ENCODE assay signal across 15 cellular contexts in the genomic region with DNA sequence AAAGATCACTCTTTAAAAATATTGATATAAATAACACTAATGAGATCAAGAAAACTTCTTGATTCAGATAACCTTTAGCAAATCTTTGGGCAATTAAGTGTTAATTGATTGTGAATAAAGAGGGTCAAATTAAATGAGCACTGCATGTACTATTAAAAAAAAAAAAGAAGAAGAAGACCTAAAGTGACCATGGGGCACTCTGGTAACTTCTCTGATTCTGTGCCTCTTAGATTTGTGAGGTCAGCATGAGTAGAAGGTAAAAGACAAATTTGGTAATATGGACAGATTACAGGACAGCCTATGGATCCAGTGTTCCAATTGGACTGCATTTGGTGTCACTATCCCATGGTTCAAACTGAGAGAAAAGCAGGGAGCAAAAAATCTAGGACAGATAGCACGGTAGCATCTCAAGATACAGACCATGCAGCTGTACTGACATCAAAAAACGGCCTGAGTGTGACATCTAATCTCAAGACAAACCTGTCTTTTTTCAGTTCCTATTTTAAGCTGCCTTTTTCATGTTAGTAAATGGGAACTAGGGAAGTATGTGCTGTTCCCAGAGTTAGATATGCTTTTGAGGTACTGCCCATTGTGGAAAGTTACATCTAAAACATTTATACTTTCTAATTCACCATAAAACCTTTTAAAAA.
DNase-seq lines count a peak whose midpoint lies in the region; ATAC-seq and TF ChIP-seq lines count a peak whose summit lies in the region.
"Had no signal": no experiment of that assay in that cellular context is flagged by ENCODE, and none has a peak within 500 bp of the region (broad histone marks: within the 10 kb centered on the region; RNA-seq: fewer than 3 reads in every experiment).

No MANE protein-coding gene starts in this region.

- in situ Hi-C loops in HAP-1 (cut with MboI; ENCODE audit: low sequenced_read_pairs): no loop called here

- no peak overlapping the region for H3K4me3 Mint-ChIP-seq in activated naive CD4-positive, alpha-beta T cell treated with anti-CD3 and anti-CD28 coated beads for 36 hours
- H3K4me3 Mint-ChIP-seq: activated CD4-positive, alpha-beta T cell treated with anti-CD3 and anti-CD28 coated beads, Interleukin-2, amount 10 ng/mL, durations not matched to agents 7 days and 5 days; brain; immature natural killer cell had no signal

- no peaks in the 10 kb centered on the region for H3K27me3 ChIP-seq in HAP-1 (ENCODE audit: low read depth)
- no peaks in the 10 kb centered on the region for H3K27me3 ChIP-seq in right atrium auricular region
- H3K27me3 ChIP-seq: transverse colon had no signal

- H3K4me1 Mint-ChIP-seq in activated naive CD4-positive, alpha-beta T cell treated with anti-CD3 and anti-CD28 coated beads for 36 hours (ENCODE audit: low read depth): peaks cover 6% of the 10 kb centered on the region
- H3K4me1 Mint-ChIP-seq: activated CD4-positive, alpha-beta T cell treated with anti-CD3 and anti-CD28 coated beads, Interleukin-2, amount 10 ng/mL, durations not matched to agents 7 days and 5 days; immature natural killer cell had no signal

- no peak overlapping the region for H3K27ac Mint-ChIP-seq in activated naive CD4-positive, alpha-beta T cell treated with anti-CD3 and anti-CD28 coated beads for 36 hours
- H3K27ac Mint-ChIP-seq: activated CD4-positive, alpha-beta T cell treated with anti-CD3 and anti-CD28 coated beads, Interleukin-2, amount 10 ng/mL, durations not matched to agents 7 days and 5 days; immature natural killer cell had no signal

- no peak overlapping the region for H3K27ac ChIP-seq in right atrium auricular region
- H3K27ac ChIP-seq: parathyroid adenoma, transverse colon had no signal

- H3K9me3 Mint-ChIP-seq in activated naive CD4-positive, alpha-beta T cell treated with anti-CD3 and anti-CD28 coated beads for 36 hours: peaks cover 4% of the 10 kb centered on the region
- H3K9me3 Mint-ChIP-seq: activated CD4-positive, alpha-beta T cell treated with anti-CD3 and anti-CD28 coated beads, Interleukin-2, amount 10 ng/mL, durations not matched to agents 7 days and 5 days; brain had no signal

- H3K4me1 ChIP-seq in HAP-1: peaks cover 3% of the 10 kb centered on the region; the same call in 1 of the 2 replicates
- no peaks in the 10 kb centered on the region for H3K4me1 ChIP-seq in right atrium auricular region
- H3K4me1 ChIP-seq: parathyroid adenoma, transverse colon had no signal

- no peak for TF ChIP-seq CTCF in right atrium auricular region (IDR thresholded peaks at IDR 0.05)

- DNase-seq in SIG-M5 treated with dmso at 0.1 percent for 504 hours (lab: John Stamatoyannopoulos, UW; ENCODE audit: unreplicated experiment) (peak; percentile 3), SIG-M5 (lab: John Stamatoyannopoulos, UW) (no peak), HAP-1 (ENCODE audit: low spot score in 2 of 2) (no peak), superior temporal gyrus (ENCODE audit: extremely low spot score) (no peak), right atrium auricular region (ENCODE audit: low spot score) (no peak)
- no peak for DNase-seq in activated naive CD4-positive, alpha-beta T cell treated with anti-CD3 and anti-CD28 coated beads for 36 hours
- DNase-seq: activated CD4-positive, alpha-beta T cell treated with anti-CD3 and anti-CD28 coated beads, Interleukin-2, amount 10 ng/mL, durations not matched to agents 7 days and 5 days; effector CD4-positive, alpha-beta T cell; immature natural killer cell; stimulated activated CD4-positive, alpha-beta T cell treated with anti-CD3 and anti-CD28 coated beads, Interleukin-15, amount 100 ng/mL, for 24 hours; transverse colon had no signal

- intact Hi-C loops in activated naive CD4-positive, alpha-beta T cell treated with anti-CD3 and anti-CD28 coated beads for 36 hours (cut with micrococcal nuclease): no loop called here

- H3K36me3 Mint-ChIP-seq in activated naive CD4-positive, alpha-beta T cell treated with anti-CD3 and anti-CD28 coated beads for 36 hours (ENCODE audit: low read depth): no peaks in the 10 kb centered on the region
- H3K36me3 Mint-ChIP-seq: brain, immature natural killer cell had no signal

- H3K36me3 ChIP-seq in HAP-1 (replicated peaks) (no peaks in the 10 kb centered on the region), right atrium auricular region (no peaks in the 10 kb centered on the region)
- H3K36me3 ChIP-seq: transverse colon had no signal

- ATAC-seq in HG02763 (IDR thresholded peaks at IDR 0.05; ENCODE audit: unreplicated experiment): peak; percentile 23
- peak; percentile 23 for ATAC-seq in HG03439 (IDR thresholded peaks at IDR 0.05; ENCODE audit: unreplicated experiment)

- no peaks in the 10 kb centered on the region for H3K9me3 ChIP-seq in HAP-1
- H3K9me3 ChIP-seq in right atrium auricular region: no peaks in the 10 kb centered on the region
- H3K9me3 ChIP-seq: transverse colon had no signal

- H3K4me3 ChIP-seq in HAP-1: no peak overlapping the region
- no peak overlapping the region for H3K4me3 ChIP-seq in right atrium auricular region
- H3K4me3 ChIP-seq: transverse colon had no signal

- CTCF ChIA-PET in activated naive CD4-positive, alpha-beta T cell treated with anti-CD3 and anti-CD28 coated beads for 36 hours (lab: Charles Lee): no interaction called here

- H3K27me3 Mint-ChIP-seq in activated naive CD4-positive, alpha-beta T cell treated with anti-CD3 and anti-CD28 coated beads for 36 hours (ENCODE audit: low read depth): no peaks in the 10 kb centered on the region
- H3K27me3 Mint-ChIP-seq: activated CD4-positive, alpha-beta T cell treated with anti-CD3 and anti-CD28 coated beads, Interleukin-2, amount 10 ng/mL, durations not matched to agents 7 days and 5 days; brain had no signal
